Comparison of ENCODE assay signal across 8 cellular contexts in genomic region chr10:95394161-95394880, GRCh38.
DNase-seq lines count a peak whose midpoint lies in the region; ATAC-seq, FAIRE-seq and TF ChIP-seq lines count a peak whose summit lies in the region.

No MANE protein-coding gene starts in this region.

- H2AFZ ChIP-seq in GM23248: no peak overlapping the region

- H3K4me1 ChIP-seq in GM23248 (ENCODE audit: insufficient read depth) (no peaks in the 10 kb centered on the region), testis (peaks cover 14% of the 10 kb centered on the region)

- H3K27me3 ChIP-seq in GM23248 (replicated peaks; ENCODE audit: insufficient read depth) (no peaks in the 10 kb centered on the region), testis (no peaks in the 10 kb centered on the region)

- in situ Hi-C loops in GM23248 (cut with MboI): no loop called here

- H3K9ac ChIP-seq in GM23248: no peak overlapping the region

- H3K9me2 ChIP-seq in GM23248 (ENCODE audit: insufficient read depth): no peaks in the 10 kb centered on the region

- no peaks in the 10 kb centered on the region for H3F3A ChIP-seq in GM23248 (ENCODE audit: insufficient read depth)

- 72 to 74% methylated on average over 6 of the region's 6 CpGs for WGBS in GM23248 (ENCODE audit: low coverage in 1 of 2, low lambda C conversion rate in 2 of 2, missing lambda C conversion rate in 2 of 2), 2 experiments
- 61 to 89% methylated on average over 6 of the region's 6 CpGs for WGBS in testis, 2 donors

- H3K79me2 ChIP-seq in GM23248 (ENCODE audit: insufficient read depth): no peaks in the 10 kb centered on the region

- no peak overlapping the region for H3K4me2 ChIP-seq in GM23248 (ENCODE audit: unreplicated experiment)

- no peak for TF ChIP-seq POLR2A in testis (IDR thresholded peaks at IDR 0.05)

- no peak overlapping the region for H3K27ac ChIP-seq in GM23248
- H3K27ac ChIP-seq in testis: no peak overlapping the region

- DNase-seq in GM23248 (peak; percentile 4), RCC 7860 (ENCODE audit: low spot score) (peak; percentile 87), kidney tubule cell (ENCODE audit: low spot score) (peak; percentile 95), RKO (ENCODE audit: low spot score) (no peak), testis (no peak), NCI-H2196 treated with DMSO at 0.1 percent for 48 hours (lab: John Stamatoyannopoulos, UW; ENCODE audit: unreplicated experiment) (no peak)
- no peak for DNase-seq in activated CD4-positive, CD25-positive, alpha-beta regulatory T cell (lab: John Stamatoyannopoulos, UW)

- ATAC-seq in GM18502 (IDR thresholded peaks at IDR 0.05; ENCODE audit: poor library complexity, unreplicated experiment): peak; percentile 57

- H3K36me3 ChIP-seq in GM23248 (ENCODE audit: low read depth): no peaks in the 10 kb centered on the region
- no peaks in the 10 kb centered on the region for H3K36me3 ChIP-seq in testis (ENCODE audit: low read depth, missing control alignments)

- intact Hi-C loops in testis (cut with DNase I; ENCODE audit: low total_unique reads): no loop called here

- H4K20me1 ChIP-seq in GM23248 (ENCODE audit: insufficient read depth): no peaks in the 10 kb centered on the region

- H3K9me3 ChIP-seq in GM23248 (ENCODE audit: low read depth) (no peaks in the 10 kb centered on the region), testis (no peaks in the 10 kb centered on the region)

- peak; percentile 93 for FAIRE-seq in RCC 7860 (lab: Jason Lieb, UNC)

- H3K4me3 ChIP-seq in GM23248 (no peak overlapping the region), testis (no peak overlapping the region)

- no peak for TF ChIP-seq CTCF in testis (IDR thresholded peaks at IDR 0.05)

Comparison
In these comparisons a context has a peak if more than half of its experiments do, and no peak if none do; other contexts are left out.
1. DNase-seq: peak in GM23248 (single experiment), RCC 7860 (single experiment) and kidney tubule cell (single experiment); none in RKO (single experiment), testis (single experiment), NCI-H2196 treated with DMSO at 0.1 percent for 48 hours (single experiment) and activated CD4-positive, CD25-positive, alpha-beta regulatory T cell (0 of 4).